Comparison of ENCODE assay signal across 24 cellular contexts in the genomic region with DNA sequence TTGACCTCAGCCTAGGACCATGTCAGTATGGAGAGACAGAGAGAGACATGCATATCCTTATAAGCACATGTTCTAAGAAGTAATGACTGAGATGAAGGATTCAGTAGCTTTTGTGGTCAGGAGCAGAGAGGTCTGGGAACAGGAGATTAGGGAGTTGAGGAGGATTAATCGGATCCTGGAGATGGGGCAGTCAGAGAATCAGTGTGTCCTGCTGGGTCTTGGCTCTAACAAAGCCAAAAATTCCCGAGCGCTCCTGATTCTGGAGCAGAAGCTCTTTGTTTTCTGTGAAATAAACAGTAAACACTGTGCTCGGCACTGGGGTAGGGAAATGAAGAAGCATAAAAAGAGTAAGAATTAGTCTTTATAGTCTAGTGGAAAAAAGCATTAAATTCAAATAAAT.
"Had no signal": no experiment of that assay in that cellular context is flagged by ENCODE, and none has a peak within 500 bp of the region (broad histone marks: within the 10 kb centered on the region; RNA-seq: fewer than 3 reads in every experiment).

No MANE protein-coding gene starts in this region.

- DNase-seq: dermis blood vessel endothelial cell; effector memory CD4-positive, alpha-beta T cell; foreskin keratinocyte; heart left ventricle; kidney; naive B cell; nucleus accumbens; stimulated activated CD4-positive, alpha-beta T cell treated with anti-CD3 and anti-CD28 coated beads, Interleukin-2, amount 100 ng/mL, for 24 hours; stimulated activated CD4-positive, alpha-beta T cell treated with anti-CD3 and anti-CD28 coated beads, Interleukin-4, amount 100 ng/mL, for 24 hours; stimulated activated naive CD4-positive, alpha-beta T cell treated with Interleukin-2 at 50 U/mL for 16 hours; stomach; testis; tibial artery had no signal

- H3K4me3 ChIP-seq: coronary artery, esophagus muscularis mucosa, gastroesophageal sphincter, heart left ventricle, hepatocyte, lung, prostate gland, right atrium auricular region, stomach, testis, tibial artery had no signal

- H3K36me3 ChIP-seq: esophagus muscularis mucosa, gastroesophageal sphincter, heart left ventricle, prostate gland, right atrium auricular region, stomach, tibial artery had no signal

- ATAC-seq: foreskin keratinocyte; gastroesophageal sphincter; heart left ventricle; left lobe of liver; natural killer cell treated with Interleukin-12 subunit alpha and Interleukin-12 subunit beta and Interleukin-15 and Interleukin-18, amount 100 ng/mL, for 72 hours; sciatic nerve; stimulated activated effector memory CD8-positive, alpha-beta T cell treated with anti-CD3 and anti-CD28 coated beads, Interleukin-12 subunit alpha, Interleukin-12 subunit beta, amount 100 ng/mL, for 72 hours had no signal

- H3K27me3 ChIP-seq: esophagus muscularis mucosa, foreskin keratinocyte, gastroesophageal sphincter, hepatocyte, right atrium auricular region, stomach, testis, tibial artery had no signal
